1 cellular context compared by ENCODE assay signal in genomic region chr1:193486671-193487229, GRCh38.
TF ChIP-seq lines count a peak whose summit lies in the region.

No MANE protein-coding gene starts in this region.

TF ChIP-seq in SK-N-SH, 30 proteins besides CTCF, POLR2A, EP300 and RAD21 (continued from another document):
- TF ChIP-seq USF2 (IDR thresholded peaks at IDR 0.05; ENCODE audit: borderline replicate concordance, low read depth, low read length), result no peak
TF ChIP-seq in SK-N-SH: peak in this region for 0.
